1 cellular context compared by ENCODE assay signal in genomic region chr6:37131960-37132253, GRCh38.
TF ChIP-seq lines count a peak whose summit lies in the region.

No MANE protein-coding gene starts in this region.

TF ChIP-seq in WTC11, 78 proteins besides CTCF, POLR2A, EP300 and RAD21 (continued from another document):
- no peak for TF ChIP-seq OVOL2 (CRISPR knock-in tag; IDR thresholded peaks at IDR 0.05; ENCODE audit: borderline replicate concordance)
- TF ChIP-seq ZNF263 (CRISPR knock-in tag; IDR thresholded peaks at IDR 0.05; ENCODE audit: low read depth) = no peak
- no peak for TF ChIP-seq ZNF512 (CRISPR knock-in tag; IDR thresholded peaks at IDR 0.05; ENCODE audit: borderline replicate concordance)
- TF ChIP-seq ZNF396 (CRISPR knock-in tag; IDR thresholded peaks at IDR 0.05; ENCODE audit: borderline replicate concordance) = no peak
- no peak for TF ChIP-seq ZNF671 (CRISPR knock-in tag; IDR thresholded peaks at IDR 0.05)
